In the genomic region with DNA sequence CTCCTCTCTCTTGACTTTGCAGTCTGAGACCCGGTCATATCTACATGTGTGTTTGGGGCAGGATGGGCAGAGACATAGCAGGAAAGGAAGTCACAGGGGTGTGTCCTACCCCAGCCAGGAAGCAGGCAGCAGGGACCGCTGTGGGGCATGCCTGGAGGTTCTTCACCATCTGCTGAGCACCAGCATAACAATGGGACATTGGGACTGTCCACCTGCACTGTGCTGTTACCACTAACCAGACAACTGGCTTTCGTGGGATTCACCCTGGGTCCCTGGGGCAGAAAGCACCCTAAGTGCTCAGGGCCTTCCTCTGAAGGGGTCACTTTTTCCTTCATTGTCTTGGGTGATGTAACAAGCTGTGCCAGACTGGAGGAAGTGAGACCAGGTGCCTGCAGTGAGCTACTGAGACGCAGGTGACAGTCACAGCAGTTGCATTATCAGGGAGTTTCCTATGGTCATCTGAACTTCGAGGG, we compare ENCODE assay signal across 9 cellular contexts. TPM values are rescaled to one million over a fixed set of nuclear protein-coding genes. Genes with fewer than 3 reads are reported as not detected.
A peak's percentile ranks its signal among the peaks of the same experiment; 100 is the strongest.
DNase-seq lines count a peak whose midpoint lies in the region; ATAC-seq and TF ChIP-seq lines count a peak whose summit lies in the region.
"Had no signal": no experiment of that assay in that cellular context is flagged by ENCODE, and none has a peak within 500 bp of the region (broad histone marks: within the 10 kb centered on the region; RNA-seq: fewer than 3 reads in every experiment).

No MANE protein-coding gene starts in this region.

- H3K4me3 ChIP-seq in GM12865 (ENCODE audit: low read depth, low read length) (0 out of 2 replicates have a peak overlapping the region, but pooled peaks have one; percentile 6), lower leg skin (ENCODE audit: low read depth, poor library complexity, severe bottlenecking) (no peak overlapping the region)
- H3K4me3 ChIP-seq: lower lobe of right lung, MG63 had no signal

- TF ChIP-seq CTCF in GM12865 (IDR thresholded peaks at IDR 0.05; ENCODE audit: insufficient read depth, low read depth, low read length, missing control alignments) (no peak), lower leg skin (IDR thresholded peaks at IDR 0.05) (no peak)

- H3K27me3 Mint-ChIP-seq in T-helper 17 cell, result no peaks in the 10 kb centered on the region

- no peak for TF ChIP-seq POLR2A in lower leg skin (IDR thresholded peaks at IDR 0.05)

- H3K9me3 ChIP-seq in T-helper 17 cell (ENCODE audit: control insufficient read depth, low read length, poor library complexity, severe bottlenecking), result no peaks in the 10 kb centered on the region

- peak overlapping the region; percentile 41 for H3K4me3 Mint-ChIP-seq in T-helper 17 cell

- H3K36me3 Mint-ChIP-seq in T-helper 17 cell (ENCODE audit: low read depth), result no peaks in the 10 kb centered on the region

- H3K4me1 Mint-ChIP-seq in T-helper 17 cell, result peaks cover 14% of the 10 kb centered on the region

- peak; percentile 83 for DNase-seq in GM12865 (ENCODE audit: low read depth)
- DNase-seq in T-helper 17 cell, result no peak
- no peak for DNase-seq in epithelial cell of prostate (ENCODE audit: low read depth, low spot score)
- no peak for DNase-seq in lower leg skin (ENCODE audit: low spot score in 2 of 2)
- DNase-seq in anterior cingulate cortex (lab: John Stamatoyannopoulos, UW), result no peak
- DNase-seq: lower lobe of right lung, MG63 had no signal

- ATAC-seq in GM21529 (IDR thresholded peaks at IDR 0.05; ENCODE audit: unreplicated experiment) (peak; percentile 38), T-helper 17 cell (peak; percentile 46), GM21390 (IDR thresholded peaks at IDR 0.05; ENCODE audit: unreplicated experiment) (no peak)

- intact Hi-C loops in lower leg skin (cut with DNase I; ENCODE audit: low total_unique reads), result no loop called here

- peak overlapping the region; percentile 49 for H3K27ac ChIP-seq in epithelial cell of prostate
- H3K27ac ChIP-seq: lower lobe of right lung had no signal

- H3K27ac Mint-ChIP-seq in T-helper 17 cell, result peak overlapping the region; percentile 86

- WGBS in lower leg skin, 2 donors, result 68 to 73% methylated on average over 5 of the region's 5 CpGs

RNA-seq across cellular contexts. Expression of gene HAUS5, which starts 2.6 kb away (rescaled TPM):
- total RNA-seq in T-helper 17 cell (10 to 100 TPM; 24.0 to 27.0 TPM), lower leg skin (10 to 100 TPM in 3 of 4 donors, 1 to 10 TPM in 1; 8.9 to 15.7 (median 12.2) TPM)

RNA-seq across cellular contexts. Expression of gene RBM42, which starts 18.9 kb away (rescaled TPM):
- total RNA-seq in T-helper 17 cell (10 to 100 TPM; 39.6 to 40.8 TPM), lower leg skin (10 to 100 TPM; 64.1 to 82.4 (median 75.5) TPM)

RNA-seq across cellular contexts. Expression of gene PMIS2, which starts 23.9 kb away (rescaled TPM):
- total RNA-seq in T-helper 17 cell (not detected), lower leg skin (not detected)
- total RNA-seq: lower lobe of right lung had no signal

RNA-seq across cellular contexts. Expression of gene ETV2, which starts 31.6 kb away (rescaled TPM):
- total RNA-seq in T-helper 17 cell (under 1 TPM; 0.50 to 0.52 TPM), lower leg skin (1 to 10 TPM in 3 of 4 donors, not detected in 1; 1.2 to 1.8 (median 1.6) TPM)

RNA-seq across cellular contexts. Expression of gene COX6B1, which starts 38.2 kb away (rescaled TPM):
- total RNA-seq in T-helper 17 cell, result 100 to 1,000 TPM; 194 to 206 TPM
- total RNA-seq in lower leg skin, result 100 to 1,000 TPM; 266 to 629 (median 309) TPM
